ENCODE assay signal across 8 cellular contexts in genomic region chr2:156435725-156436476, GRCh38. TPM values are rescaled to one million over a fixed set of nuclear protein-coding genes. Genes with fewer than 3 reads are reported as not detected.
DNase-seq lines count a peak whose midpoint lies in the region; ATAC-seq and TF ChIP-seq lines count a peak whose summit lies in the region.

Gene GPD2, plus strand, starts transcription at chr2:156436379. Its CDS starts 39,727 bp downstream, at chr2:156476106.

- H3K36me3 Mint-ChIP-seq in activated T-helper 2 cell treated with anti-CD3 and anti-CD28 coated beads, Interferon-gamma antibody, Interleukin-2, Interleukin-4, amounts not matched to agents 10 μg/mL and 5 μg/mL and 100 μg/mL, durations not matched to agents 14 hours and 24 hours and 36 hours (ENCODE audit: low read depth) = peaks cover 25% of the 10 kb centered on the region
- no peaks in the 10 kb centered on the region for H3K36me3 Mint-ChIP-seq in natural killer cell
- peaks cover 31% of the 10 kb centered on the region for H3K36me3 Mint-ChIP-seq in stimulated activated naive CD8-positive, alpha-beta T cell treated with anti-CD3 and anti-CD28 coated beads, Interleukin-15, Interleukin-2, amounts not matched to agents 100 ng/mL and 50 ng/mL, for 24 hours (ENCODE audit: low read depth)

- TF ChIP-seq CTCF in GM20000 (IDR thresholded peaks at IDR 0.05; ENCODE audit: extremely low read depth, missing control alignments) (no peak), natural killer cell (IDR thresholded peaks at IDR 0.05) (no peak)

- peaks cover 43% of the 10 kb centered on the region for H3K4me1 Mint-ChIP-seq in activated T-helper 2 cell treated with anti-CD3 and anti-CD28 coated beads, Interferon-gamma antibody, Interleukin-2, Interleukin-4, amounts not matched to agents 10 μg/mL and 5 μg/mL and 100 μg/mL, durations not matched to agents 14 hours and 24 hours and 36 hours (ENCODE audit: low read depth)
- H3K4me1 Mint-ChIP-seq in natural killer cell = peaks cover 34 to 38% of the 10 kb centered on the region in 2 donors
- peaks cover 41% of the 10 kb centered on the region for H3K4me1 Mint-ChIP-seq in stimulated activated naive CD8-positive, alpha-beta T cell treated with anti-CD3 and anti-CD28 coated beads, Interleukin-15, Interleukin-2, amounts not matched to agents 100 ng/mL and 50 ng/mL, for 24 hours (ENCODE audit: low read depth)

- DNase-seq in D341Med (ENCODE audit: low spot score) (peak; percentile 77), GM20000 (ENCODE audit: low spot score) (peak; percentile 78), HT-29 (ENCODE audit: low spot score) (peak; percentile 91), RPMI7951 (ENCODE audit: low read depth) (peak; percentile 92), fibroblast of peridontal ligament (ENCODE audit: extremely low read depth) (peak; percentile 84), natural killer cell (peak; percentile 65)
- peak; percentile 58 for DNase-seq in activated T-helper 2 cell treated with anti-CD3 and anti-CD28 coated beads, Interferon-gamma antibody, Interleukin-2, Interleukin-4, amounts not matched to agents 10 μg/mL and 5 μg/mL and 100 μg/mL, durations not matched to agents 14 hours and 24 hours and 36 hours (ENCODE audit: low spot score)

- no peaks in the 10 kb centered on the region for H3K27me3 Mint-ChIP-seq in activated T-helper 2 cell treated with anti-CD3 and anti-CD28 coated beads, Interferon-gamma antibody, Interleukin-2, Interleukin-4, amounts not matched to agents 10 μg/mL and 5 μg/mL and 100 μg/mL, durations not matched to agents 14 hours and 24 hours and 36 hours (ENCODE audit: low read depth)
- no peaks in the 10 kb centered on the region for H3K27me3 Mint-ChIP-seq in natural killer cell (ENCODE audit: low read depth in 2 of 2)
- H3K27me3 Mint-ChIP-seq in stimulated activated naive CD8-positive, alpha-beta T cell treated with anti-CD3 and anti-CD28 coated beads, Interleukin-15, Interleukin-2, amounts not matched to agents 100 ng/mL and 50 ng/mL, for 24 hours = no peaks in the 10 kb centered on the region

- H3K9me3 Mint-ChIP-seq in activated T-helper 2 cell treated with anti-CD3 and anti-CD28 coated beads, Interferon-gamma antibody, Interleukin-2, Interleukin-4, amounts not matched to agents 10 μg/mL and 5 μg/mL and 100 μg/mL, durations not matched to agents 14 hours and 24 hours and 36 hours = no peaks in the 10 kb centered on the region
- H3K9me3 Mint-ChIP-seq in natural killer cell = no peaks in the 10 kb centered on the region
- no peaks in the 10 kb centered on the region for H3K9me3 Mint-ChIP-seq in stimulated activated naive CD8-positive, alpha-beta T cell treated with anti-CD3 and anti-CD28 coated beads, Interleukin-15, Interleukin-2, amounts not matched to agents 100 ng/mL and 50 ng/mL, for 24 hours

- intact Hi-C loops in activated T-helper 2 cell treated with anti-CD3 and anti-CD28 coated beads, Interferon-gamma antibody, Interleukin-2, Interleukin-4, amounts not matched to agents 10 μg/mL and 5 μg/mL and 100 μg/mL, durations not matched to agents 14 hours and 24 hours and 36 hours (cut with micrococcal nuclease) = loop anchor here (1.0 to 10.0 kb wide), 7 partner anchors 36 to 151 kb away; no protein-coding TSS in a partner anchor
- intact Hi-C loops in natural killer cell (cut with micrococcal nuclease) = loop anchor here (2.0 to 5.0 kb wide), 3 partner anchors 35 to 93 kb away; no protein-coding TSS in a partner anchor

- H3K4me3 Mint-ChIP-seq in activated T-helper 2 cell treated with anti-CD3 and anti-CD28 coated beads, Interferon-gamma antibody, Interleukin-2, Interleukin-4, amounts not matched to agents 10 μg/mL and 5 μg/mL and 100 μg/mL, durations not matched to agents 14 hours and 24 hours and 36 hours (ENCODE audit: low read depth) = peak within 1 kb of the TSS; percentile 99
- peak within 1 kb of the TSS; percentile 97 for H3K4me3 Mint-ChIP-seq in natural killer cell
- H3K4me3 Mint-ChIP-seq in stimulated activated naive CD8-positive, alpha-beta T cell treated with anti-CD3 and anti-CD28 coated beads, Interleukin-15, Interleukin-2, amounts not matched to agents 100 ng/mL and 50 ng/mL, for 24 hours = peak within 1 kb of the TSS; percentile 95

- ATAC-seq in natural killer cell = peak; percentile 74 to 79 (median 75)

- peak within 1 kb of the TSS; percentile 98 for H3K27ac Mint-ChIP-seq in activated T-helper 2 cell treated with anti-CD3 and anti-CD28 coated beads, Interferon-gamma antibody, Interleukin-2, Interleukin-4, amounts not matched to agents 10 μg/mL and 5 μg/mL and 100 μg/mL, durations not matched to agents 14 hours and 24 hours and 36 hours
- peak within 1 kb of the TSS; percentile 93 to 95 for H3K27ac Mint-ChIP-seq in natural killer cell
- H3K27ac Mint-ChIP-seq in stimulated activated naive CD8-positive, alpha-beta T cell treated with anti-CD3 and anti-CD28 coated beads, Interleukin-15, Interleukin-2, amounts not matched to agents 100 ng/mL and 50 ng/mL, for 24 hours = peak within 1 kb of the TSS; percentile 99

RNA-seq across cellular contexts. Expression of gene GPD2, which starts in this region (rescaled TPM):
- 30.4 and 33.2 TPM in 2 replicates for total RNA-seq in HT-29 (2014; rRNA removed; shearing (Covaris generic))
- total RNA-seq in RPMI7951 (2014; rRNA removed; shearing (Covaris generic)) = 95.2 and 103 TPM in 2 replicates
- 23.6 and 23.7 TPM in 2 replicates for total RNA-seq in activated T-helper 2 cell treated with anti-CD3 and anti-CD28 coated beads, Interferon-gamma antibody, Interleukin-2, Interleukin-4, amounts not matched to agents 10 μg/mL and 5 μg/mL and 100 μg/mL, durations not matched to agents 14 hours and 24 hours and 36 hours
- 10 to 100 TPM; 12.5 to 20.2 (median 18.3) TPM for total RNA-seq in natural killer cell

Comparison
In these comparisons a context has a peak if more than half of its experiments do, and no peak if none do; other contexts are left out.
1. Peak in every context shown above with its lines: DNase-seq and ATAC-seq.